ENCODE assay signal across 21 cellular contexts in genomic region chr3:14758297-14758696, GRCh38.
"Had no signal": no experiment of that assay in that cellular context is flagged by ENCODE, and none has a peak within 500 bp of the region (broad histone marks: within the 10 kb centered on the region; RNA-seq: fewer than 3 reads in every experiment).

No MANE protein-coding gene starts in this region.

- H3K27me3 ChIP-seq: gastrocnemius medialis, hepatocyte, neural progenitor cell, right atrium auricular region, sigmoid colon, spleen, testis, tibial artery had no signal

- H2AFZ ChIP-seq: hepatocyte, neural progenitor cell had no signal

- H3K9me3 ChIP-seq: gastrocnemius medialis, mucosa of descending colon, prostate gland, right atrium auricular region, sigmoid colon, spleen, testis, tibial artery had no signal

- H3K4me2 ChIP-seq: hepatocyte, neural progenitor cell had no signal

- H3K4me3 ChIP-seq: dorsolateral prefrontal cortex, gastrocnemius medialis, hepatocyte, lung, mucosa of descending colon, neural progenitor cell, prostate gland, right atrium auricular region, sigmoid colon, skin epidermis, spleen, testis, tibial artery had no signal

- ATAC-seq: gastrocnemius medialis; stimulated activated memory B cell treated with anti-CD40 and anti-IgM and Interleukin-4, amounts not matched to agents 10 μg/mL and 1 μg/mL and 100 μg/mL, for 72 hours; stimulated activated naive CD8-positive, alpha-beta T cell treated with anti-CD3 and anti-CD28 coated beads, Interleukin-15, Interleukin-2, amounts not matched to agents 100 U/mL and 50 U/mL, for 24 hours had no signal

- H3K79me2 ChIP-seq: hepatocyte had no signal

- H3K27ac ChIP-seq: dorsolateral prefrontal cortex, gastrocnemius medialis, hepatocyte, neural progenitor cell, prostate gland, right atrium auricular region, sigmoid colon, skin epidermis, spleen, testis, tibial artery had no signal

- H3K36me3 ChIP-seq: gastrocnemius medialis, neural progenitor cell, prostate gland, right atrium auricular region, sigmoid colon, spleen, tibial artery had no signal

- H3K4me1 ChIP-seq: gastrocnemius medialis, neural progenitor cell, prostate gland, right atrium auricular region, sigmoid colon, testis, tibial artery had no signal

- DNase-seq: dorsolateral prefrontal cortex; effector CD4-positive, alpha-beta T cell; gastrocnemius medialis; head of caudate nucleus; left colon; naive B cell; sigmoid colon; spleen; stimulated activated CD4-positive, alpha-beta T cell treated with anti-CD3 and anti-CD28 coated beads, Interleukin-4, amount 100 ng/mL, for 4 hours; stimulated activated naive CD8-positive, alpha-beta T cell treated with anti-CD3 and anti-CD28 coated beads, Interleukin-15, Interleukin-2, amounts not matched to agents 100 U/mL and 50 U/mL, for 24 hours; substantia nigra; testis; tibial artery had no signal
